Comparison of ENCODE assay signal across 25 cellular contexts in the genomic region with DNA sequence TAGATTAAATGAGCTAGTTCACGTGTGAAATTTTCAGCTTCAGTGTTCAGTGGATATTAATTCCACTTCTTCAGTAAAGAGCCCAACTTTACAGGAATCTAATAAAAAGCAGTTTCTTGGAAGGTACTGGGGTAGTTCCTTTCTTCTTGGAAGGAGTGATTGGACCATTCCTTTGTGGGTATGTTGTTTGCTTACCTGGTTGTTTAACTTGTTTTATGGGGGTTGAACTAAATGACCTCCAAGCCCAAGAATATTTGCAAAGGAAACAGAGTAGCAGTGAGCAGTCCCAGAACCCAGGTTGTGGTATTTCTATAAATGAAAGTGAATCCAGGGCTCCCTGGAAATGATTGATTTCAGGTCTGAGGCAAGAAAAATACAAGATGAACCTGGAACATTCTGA. TPM values are rescaled to one million over a fixed set of nuclear protein-coding genes. Genes with fewer than 3 reads are reported as not detected.
DNase-seq lines count a peak whose midpoint lies in the region; ATAC-seq, FAIRE-seq and TF ChIP-seq lines count a peak whose summit lies in the region.
"Had no signal": no experiment of that assay in that cellular context is flagged by ENCODE, and none has a peak within 500 bp of the region (broad histone marks: within the 10 kb centered on the region; RNA-seq: fewer than 3 reads in every experiment).

No MANE protein-coding gene starts in this region.

- no peak overlapping the region for H3K4me3 ChIP-seq in upper lobe of left lung
- H3K4me3 ChIP-seq: SJSA1 had no signal

- no peak overlapping the region for H3K27ac Mint-ChIP-seq in T-helper 2 cell treated with Interferon-gamma antibody and Interleukin-4, amounts not matched to agents 5 μg/mL and 100 μg/mL, for 36 hours
- H3K27ac Mint-ChIP-seq: B cell had no signal

- WGBS in upper lobe of left lung, 2 donors: 81 to 90% methylated on average over 1 of the region's 1 CpG

- H3K36me3 ChIP-seq in upper lobe of left lung: peaks cover 22 to 34% (median 25%) of the 10 kb centered on the region in 4 donors

- peaks cover 0 to 8% (median 0%) of the 10 kb centered on the region in 4 donors for H3K4me1 ChIP-seq in upper lobe of left lung
- H3K4me1 ChIP-seq: SJSA1 had no signal

- H3K9me3 Mint-ChIP-seq in T-helper 2 cell treated with Interferon-gamma antibody and Interleukin-4, amounts not matched to agents 5 μg/mL and 100 μg/mL, for 36 hours: no peaks in the 10 kb centered on the region
- H3K9me3 Mint-ChIP-seq: CD4-positive, CD25-positive, alpha-beta regulatory T cell had no signal

- H3K27me3 Mint-ChIP-seq in T-helper 2 cell treated with Interferon-gamma antibody and Interleukin-4, amounts not matched to agents 5 μg/mL and 100 μg/mL, for 36 hours (ENCODE audit: low read depth): no peaks in the 10 kb centered on the region
- H3K27me3 Mint-ChIP-seq: B cell; CD4-positive, CD25-positive, alpha-beta regulatory T cell had no signal

- TF ChIP-seq POLR2A in upper lobe of left lung (IDR thresholded peaks at IDR 0.05): no peak

- H3K9me3 ChIP-seq in upper lobe of left lung: no peaks in the 10 kb centered on the region
- H3K9me3 ChIP-seq: Caco-2, SJSA1 had no signal

- H3K27ac ChIP-seq in C4-2B (peak overlapping the region; percentile 93), VCaP (peak overlapping the region; percentile 91), upper lobe of left lung (no peak overlapping the region)
- H3K27ac ChIP-seq: SJSA1 had no signal

- no peak for DNase-seq in GM19239 (ENCODE audit: insufficient read length, low spot score)
- DNase-seq in left kidney (ENCODE audit: low read depth, low spot score): peak; percentile 5
- no peak for DNase-seq in T-helper 2 cell treated with Interferon-gamma antibody and Interleukin-4, amounts not matched to agents 5 μg/mL and 100 μg/mL, for 36 hours (ENCODE audit: low spot score)
- no peak for DNase-seq in upper lobe of left lung
- DNase-seq in hepatic stellate cell (ENCODE audit: low spot score): no peak
- DNase-seq: DND-41; KBM-7; NCI-H1105 treated with DMSO at 0.1 percent for 48 hours; NCI-H2029 treated with DMSO at 0.1 percent for 48 hours; NCI-H2171; NCI-H345; NCI-H524; NCI-H774; NK-92 treated with Interleukin-12 subunit alpha and Interleukin-12 subunit beta, amount 100 ng/mL, for 24 hours had no signal

- peak; percentile 68 for FAIRE-seq in GM19239 (lab: Jason Lieb, UNC)
- FAIRE-seq: A204.1, GM12891, GM18507 had no signal

- H3K36me3 Mint-ChIP-seq in T-helper 2 cell treated with Interferon-gamma antibody and Interleukin-4, amounts not matched to agents 5 μg/mL and 100 μg/mL, for 36 hours (ENCODE audit: low read depth): peaks cover 13% of the 10 kb centered on the region

- no peak overlapping the region for H3K4me3 Mint-ChIP-seq in T-helper 2 cell treated with Interferon-gamma antibody and Interleukin-4, amounts not matched to agents 5 μg/mL and 100 μg/mL, for 36 hours
- H3K4me3 Mint-ChIP-seq: B cell; CD4-positive, CD25-positive, alpha-beta regulatory T cell had no signal

- TF ChIP-seq EP300 in upper lobe of left lung (IDR thresholded peaks at IDR 0.05): no peak

- no peak for TF ChIP-seq CTCF in C4-2B (conservative IDR thresholded peaks at IDR 0.05)
- TF ChIP-seq CTCF in VCaP (conservative IDR thresholded peaks at IDR 0.05): no peak
- no peak for TF ChIP-seq CTCF in upper lobe of left lung (IDR thresholded peaks at IDR 0.05)

- H3K4me1 Mint-ChIP-seq in T-helper 2 cell treated with Interferon-gamma antibody and Interleukin-4, amounts not matched to agents 5 μg/mL and 100 μg/mL, for 36 hours (ENCODE audit: low read depth): peaks cover 15% of the 10 kb centered on the region

- no peak for ATAC-seq in upper lobe of left lung (ENCODE audit: low FRiP score in 2 of 2)
- no peak for ATAC-seq in HG03520 (IDR thresholded peaks at IDR 0.05; ENCODE audit: unreplicated experiment)
- ATAC-seq: Right ventricle myocardium inferior had no signal

- H3K27me3 ChIP-seq in upper lobe of left lung: no peaks in the 10 kb centered on the region
- H3K27me3 ChIP-seq: SJSA1 had no signal

RNA-seq across cellular contexts. Expression of a gene that starts 31.4 kb away (rescaled TPM):
- total RNA-seq in upper lobe of left lung: not detected
- total RNA-seq: B cell; CD4-positive, CD25-positive, alpha-beta regulatory T cell; Right ventricle myocardium inferior; SJSA1 had no signal

RNA-seq across cellular contexts. Expression of a gene that starts 47.8 kb away (rescaled TPM):
- 100 to 1,000 TPM in 1 of 6 donors, 10 to 100 TPM in 5; 54.7 to 127 (median 70.8) TPM for total RNA-seq in upper lobe of left lung

Comparison
In these comparisons a context has a peak if more than half of its experiments do, and no peak if none do; other contexts are left out.
1. H3K27ac ChIP-seq: peak in C4-2B (single experiment) and VCaP (single experiment); none in upper lobe of left lung (0 of 4).